25 cellular contexts compared by ENCODE assay signal in genomic region chr2:175317741-175318140, GRCh38.
"Had no signal": no experiment of that assay in that cellular context is flagged by ENCODE, and none has a peak within 500 bp of the region (broad histone marks: within the 10 kb centered on the region; RNA-seq: fewer than 3 reads in every experiment).

No MANE protein-coding gene starts in this region.

- H2AFZ ChIP-seq: neural progenitor cell, parathyroid adenoma had no signal

- H3K27me3 ChIP-seq: neural progenitor cell, ovary, right lobe of liver, sigmoid colon, stomach, thyroid gland, tibial nerve, upper lobe of left lung, vagina had no signal

- H3K4me1 ChIP-seq: neural progenitor cell, parathyroid adenoma, psoas muscle, right lobe of liver, sigmoid colon, stomach, thyroid gland, tibial nerve, upper lobe of left lung, vagina had no signal

- DNase-seq: occipital lobe; ovary; posterior cingulate gyrus; psoas muscle; right cardiac atrium; right lobe of liver; sigmoid colon; small intestine; stimulated activated CD4-positive, alpha-beta T cell treated with anti-CD3 and anti-CD28 coated beads, Interleukin-15, amount 100 ng/mL, for 24 hours; stimulated activated CD4-positive, alpha-beta T cell treated with anti-CD3 and anti-CD28 coated beads, Interleukin-2, amount 100 ng/mL, for 24 hours; stimulated activated CD4-positive, alpha-beta T cell treated with anti-CD3 and anti-CD28 coated beads, Interleukin-2, amount 100 ng/mL, for 48 hours; stimulated activated CD4-positive, alpha-beta T cell treated with anti-CD3 and anti-CD28 coated beads, Interleukin-4, amount 100 ng/mL, for 24 hours; stimulated activated naive B cell treated with anti-CD40 and anti-IgM and Interleukin-4, amounts not matched to agents 10 μg/mL and 1 μg/mL and 100 μg/mL, for 72 hours; stimulated activated naive CD4-positive, alpha-beta T cell treated with Interleukin-2 at 50 U/mL for 16 hours; stomach; thyroid gland; trophoblast cell; upper lobe of left lung had no signal

- H3K79me2 ChIP-seq: parathyroid adenoma had no signal

- H3K36me3 ChIP-seq: neural progenitor cell, ovary, right lobe of liver, sigmoid colon, stomach, thoracic aorta, thyroid gland, tibial nerve, upper lobe of left lung, vagina had no signal

- H3K4me2 ChIP-seq: neural progenitor cell had no signal

- ATAC-seq: psoas muscle; right cardiac atrium; right lobe of liver; stimulated activated effector memory CD8-positive, alpha-beta T cell treated with anti-CD3 and anti-CD28 coated beads, Interleukin-12 subunit alpha, Interleukin-12 subunit beta, amount 100 ng/mL, for 72 hours; stimulated activated naive B cell treated with anti-CD40 and anti-IgM and Interleukin-4, amounts not matched to agents 10 μg/mL and 1 μg/mL and 100 μg/mL, for 72 hours had no signal

- H3K9ac ChIP-seq: neural progenitor cell, parathyroid adenoma had no signal

- H3K9me3 ChIP-seq: ovary, psoas muscle, right lobe of liver, sigmoid colon, stomach, thoracic aorta, thyroid gland, tibial nerve, upper lobe of left lung, vagina had no signal

- FAIRE-seq: small intestine, urothelium cell line had no signal

- H3K4me3 ChIP-seq: neural progenitor cell, ovary, psoas muscle, right lobe of liver, sigmoid colon, stomach, thoracic aorta, thyroid gland, tibial nerve, upper lobe of left lung, vagina had no signal

- H3K27ac ChIP-seq: neural progenitor cell, ovary, parathyroid adenoma, psoas muscle, right lobe of liver, sigmoid colon, stomach, thoracic aorta, thyroid gland, tibial nerve, upper lobe of left lung, vagina had no signal
